ENCODE assay signal across 15 cellular contexts in genomic region chr21:44785620-44786344, GRCh38. TPM values are rescaled to one million over a fixed set of nuclear protein-coding genes. Genes with fewer than 3 reads are reported as not detected.
DNase-seq lines count a peak whose midpoint lies in the region; ATAC-seq and TF ChIP-seq lines count a peak whose summit lies in the region.
"Had no signal": no experiment of that assay in that cellular context is flagged by ENCODE, and none has a peak within 500 bp of the region (broad histone marks: within the 10 kb centered on the region; RNA-seq: fewer than 3 reads in every experiment).

No MANE protein-coding gene starts in this region.

- TF ChIP-seq CTCF in KMS-11 (conservative IDR thresholded peaks at IDR 0.05; ENCODE audit: low read depth, low read length) = no peak
- TF ChIP-seq CTCF in fibroblast of mammary gland (conservative IDR thresholded peaks at IDR 0.05; ENCODE audit: control insufficient read depth, insufficient read depth, low read depth, low read length) = no peak
- no peak for TF ChIP-seq CTCF in body of pancreas (IDR thresholded peaks at IDR 0.05)

- H3K27ac Mint-ChIP-seq in activated CD4-positive, alpha-beta memory T cell treated with anti-CD3 and anti-CD28 coated beads for 36 hours = no peak overlapping the region
- H3K27ac Mint-ChIP-seq: activated CD4-positive, alpha-beta T cell treated with anti-CD3 and anti-CD28 coated beads, Interleukin-2, amount 10 ng/mL, durations not matched to agents 24 days and 14 days had no signal

- H3K4me2 ChIP-seq in KMS-11 = 0 out of 2 replicates have a peak overlapping the region, but pooled peaks have one; percentile 14

- peaks cover 21% of the 10 kb centered on the region for H3K4me1 ChIP-seq in KMS-11 (ENCODE audit: low read depth, poor library complexity, severe bottlenecking)
- peaks cover 20% of the 10 kb centered on the region for H3K4me1 ChIP-seq in body of pancreas
- H3K4me1 ChIP-seq: tibial artery had no signal

- no peak for TF ChIP-seq POLR2A in body of pancreas (IDR thresholded peaks at IDR 0.05)

- CTCF ChIA-PET in activated CD4-positive, alpha-beta memory T cell treated with anti-CD3 and anti-CD28 coated beads for 36 hours (lab: Charles Lee) = no interaction called here

- no peak overlapping the region for H3K4me3 Mint-ChIP-seq in activated CD4-positive, alpha-beta memory T cell treated with anti-CD3 and anti-CD28 coated beads for 36 hours
- H3K4me3 Mint-ChIP-seq: activated CD4-positive, alpha-beta T cell treated with anti-CD3 and anti-CD28 coated beads, Interleukin-2, amount 10 ng/mL, durations not matched to agents 24 days and 14 days; immature natural killer cell had no signal

- intact Hi-C loops in activated CD4-positive, alpha-beta memory T cell treated with anti-CD3 and anti-CD28 coated beads for 36 hours (cut with micrococcal nuclease) = no loop called here
- intact Hi-C loops in body of pancreas (cut with DNase I) = no loop called here

- H3K4me3 ChIP-seq in KMS-11 (IDR thresholded peaks at IDR 0.05; ENCODE audit: insufficient read depth, low read depth, low read length) (no peak overlapping the region), fibroblast of mammary gland (ENCODE audit: control insufficient read depth, low read depth, low read length) (no peak overlapping the region), body of pancreas (no peak overlapping the region)
- H3K4me3 ChIP-seq: esophagus muscularis mucosa, tibial artery had no signal

- ATAC-seq in HG02642 (IDR thresholded peaks at IDR 0.05; ENCODE audit: poor library complexity, unreplicated experiment) = no peak
- ATAC-seq in body of pancreas = no peak

- H4K20me1 ChIP-seq in KMS-11 (ENCODE audit: insufficient read depth) = peaks cover 5% of the 10 kb centered on the region; the same call in 1 of the 2 replicates

- H3K36me3 Mint-ChIP-seq in activated CD4-positive, alpha-beta memory T cell treated with anti-CD3 and anti-CD28 coated beads for 36 hours = peaks cover 14% of the 10 kb centered on the region

- no peak overlapping the region for H2AFZ ChIP-seq in KMS-11 (ENCODE audit: low read depth)

- POLR2A ChIA-PET in activated CD4-positive, alpha-beta memory T cell treated with anti-CD3 and anti-CD28 coated beads for 36 hours (lab: Charles Lee) = no interaction called here

- DNase-seq in A172 (ENCODE audit: low spot score) (peak; percentile 24), NCI-H524 treated with DMSO at 0.1 percent for 48 hours (lab: John Stamatoyannopoulos, UW) (peak; percentile 77), fibroblast of mammary gland (ENCODE audit: low read depth) (peak; percentile 13), HuH-7 (ENCODE audit: low spot score) (no peak), body of pancreas (no peak)
- DNase-seq in activated CD4-positive, alpha-beta memory T cell treated with anti-CD3 and anti-CD28 coated beads for 36 hours = no peak
- DNase-seq: activated CD4-positive, alpha-beta T cell treated with anti-CD3 and anti-CD28 coated beads, Interleukin-2, amount 10 ng/mL, durations not matched to agents 24 days and 14 days; immature natural killer cell; KBM-7; NK-92 treated with Interleukin-12 subunit alpha and Interleukin-12 subunit beta, amount 100 ng/mL, for 24 hours; small intestine; tibial artery had no signal

- no peaks in the 10 kb centered on the region for H3K27me3 Mint-ChIP-seq in activated CD4-positive, alpha-beta memory T cell treated with anti-CD3 and anti-CD28 coated beads for 36 hours
- H3K27me3 Mint-ChIP-seq: activated CD4-positive, alpha-beta T cell treated with anti-CD3 and anti-CD28 coated beads, Interleukin-2, amount 10 ng/mL, durations not matched to agents 24 days and 14 days had no signal

- no peaks in the 10 kb centered on the region for H3K9me3 ChIP-seq in body of pancreas
- H3K9me3 ChIP-seq: esophagus muscularis mucosa, tibial artery had no signal

- no peaks in the 10 kb centered on the region for H3K9me3 Mint-ChIP-seq in activated CD4-positive, alpha-beta memory T cell treated with anti-CD3 and anti-CD28 coated beads for 36 hours
- H3K9me3 Mint-ChIP-seq: activated CD4-positive, alpha-beta T cell treated with anti-CD3 and anti-CD28 coated beads, Interleukin-2, amount 10 ng/mL, durations not matched to agents 24 days and 14 days; immature natural killer cell had no signal

- H3K4me1 Mint-ChIP-seq in activated CD4-positive, alpha-beta memory T cell treated with anti-CD3 and anti-CD28 coated beads for 36 hours (ENCODE audit: low read depth) = peaks cover 25% of the 10 kb centered on the region

- H3K27ac ChIP-seq in KMS-11 (no peak overlapping the region), body of pancreas (no peak overlapping the region)
- H3K27ac ChIP-seq: esophagus muscularis mucosa, tibial artery had no signal

- H3K36me3 ChIP-seq in KMS-11 (ENCODE audit: insufficient read depth) (no peaks in the 10 kb centered on the region; the same call in 1 of the 2 replicates), body of pancreas (replicated peaks in 1 of 2; ENCODE audit: insufficient read depth in 1 of 2, low read depth in 2 of 2) (no peaks in the 10 kb centered on the region)

- WGBS in body of pancreas, 2 donors = 57 to 61% methylated on average over 11 to 14 of the region's 14 CpGs

- H3K27me3 ChIP-seq in KMS-11 (ENCODE audit: insufficient read depth, low read depth) = no peaks in the 10 kb centered on the region
- H3K27me3 ChIP-seq in body of pancreas = no peaks in the 10 kb centered on the region
- H3K27me3 ChIP-seq: esophagus muscularis mucosa, tibial artery had no signal

- no peak overlapping the region for H3K9ac ChIP-seq in KMS-11

- H3K79me2 ChIP-seq in KMS-11 (ENCODE audit: insufficient read depth, low read depth) = peaks cover 76% of the 10 kb centered on the region

RNA-seq across cellular contexts. Expression of gene UBE2G2, which starts 15.8 kb away (rescaled TPM):
- total RNA-seq in A172 (2014; rRNA removed; shearing (Covaris generic)) = 53.1 and 68.3 TPM in 2 replicates
- 10 to 100 TPM; 87.6 to 96.0 TPM for total RNA-seq in activated CD4-positive, alpha-beta memory T cell treated with anti-CD3 and anti-CD28 coated beads for 36 hours
- 10 to 100 TPM; 61.7 to 64.3 TPM for total RNA-seq in body of pancreas

RNA-seq across cellular contexts. Expression of gene SUMO3, which starts 32.1 kb away (rescaled TPM):
- 118 and 140 TPM in 2 replicates for total RNA-seq in A172 (2014; rRNA removed; shearing (Covaris generic))
- total RNA-seq in activated CD4-positive, alpha-beta memory T cell treated with anti-CD3 and anti-CD28 coated beads for 36 hours = 10 to 100 TPM; 77.2 to 77.6 TPM
- total RNA-seq in body of pancreas = 10 to 100 TPM; 20.4 to 33.2 TPM

Comparison
In these comparisons a context has a peak if more than half of its experiments do, and no peak if none do; other contexts are left out.
1. DNase-seq: peak in A172 (single experiment), NCI-H524 treated with DMSO at 0.1 percent for 48 hours (single experiment) and fibroblast of mammary gland (single experiment); none in HuH-7 (single experiment), activated CD4-positive, alpha-beta memory T cell treated with anti-CD3 and anti-CD28 coated beads for 36 hours (single experiment) and body of pancreas (0 of 4).